ENCODE assay signal across 9 cellular contexts in genomic region chr2:199973703-199974102, GRCh38. TPM values are rescaled to one million over a fixed set of nuclear protein-coding genes. Genes with fewer than 3 reads are reported as not detected.
A peak's percentile ranks its signal among the peaks of the same experiment; 100 is the strongest.
DNase-seq lines count a peak whose midpoint lies in the region; ATAC-seq, FAIRE-seq and TF ChIP-seq lines count a peak whose summit lies in the region.
"Had no signal": no experiment of that assay in that cellular context is flagged by ENCODE, and none has a peak within 500 bp of the region (broad histone marks: within the 10 kb centered on the region; RNA-seq: fewer than 3 reads in every experiment).

No MANE protein-coding gene starts in this region.

- no peaks in the 10 kb centered on the region for H3K4me1 Mint-ChIP-seq in glutamatergic neuron (ENCODE audit: low read depth, unreplicated experiment)

- no peaks in the 10 kb centered on the region for H3K9me3 ChIP-seq in testis

- H3K9me3 Mint-ChIP-seq in glutamatergic neuron (ENCODE audit: unreplicated experiment), result no peaks in the 10 kb centered on the region

- FAIRE-seq in H54 (lab: Jason Lieb, UNC), result peak; percentile 88

- peak; percentile 50 for TF ChIP-seq CTCF in glutamatergic neuron (IDR thresholded peaks at IDR 0.05; ENCODE audit: partially characterized antibody, unreplicated experiment)
- TF ChIP-seq CTCF in testis (IDR thresholded peaks at IDR 0.05), result peak; percentile 30 to 34 (median 31)

- intact Hi-C loops in testis (cut with DNase I; ENCODE audit: low total_unique reads), result no loop called here

- H3K4me3 Mint-ChIP-seq in glutamatergic neuron (ENCODE audit: unreplicated experiment), result no peak overlapping the region
- H3K4me3 Mint-ChIP-seq: activated naive CD8-positive, alpha-beta T cell had no signal

- H3K4me1 ChIP-seq in testis, result no peaks in the 10 kb centered on the region

- no peak for ATAC-seq in GM19463 (IDR thresholded peaks at IDR 0.05; ENCODE audit: unreplicated experiment)
- ATAC-seq in GM21367 (IDR thresholded peaks at IDR 0.05; ENCODE audit: unreplicated experiment), result no peak
- ATAC-seq in GM21737 (IDR thresholded peaks at IDR 0.05; ENCODE audit: unreplicated experiment), result no peak

- no peak overlapping the region for H3K4me3 ChIP-seq in testis

- 28% methylated on average over 2 of the region's 2 CpGs for WGBS in testis, 2 donors

- no peak overlapping the region for H3K27ac Mint-ChIP-seq in glutamatergic neuron (ENCODE audit: unreplicated experiment)
- H3K27ac Mint-ChIP-seq: activated naive CD8-positive, alpha-beta T cell had no signal

- TF ChIP-seq POLR2A in H54 (IDR thresholded peaks at IDR 0.05; ENCODE audit: low read depth, low read length) (no peak), testis (IDR thresholded peaks at IDR 0.05) (no peak)

- no peaks in the 10 kb centered on the region for H3K36me3 ChIP-seq in testis (ENCODE audit: low read depth, missing control alignments)

- H3K27ac ChIP-seq in testis, result no peak overlapping the region

- no peaks in the 10 kb centered on the region for H3K27me3 Mint-ChIP-seq in glutamatergic neuron (ENCODE audit: unreplicated experiment)
- H3K27me3 Mint-ChIP-seq: activated naive CD8-positive, alpha-beta T cell had no signal

- DNase-seq in AG08396 (ENCODE audit: low spot score) (peak; percentile 33), H54 (ENCODE audit: insufficient read length, low spot score) (no peak), SK-MEL-5 (ENCODE audit: low read depth, low spot score) (peak; percentile 54), glutamatergic neuron (no peak), testis (no peak)

- in situ Hi-C loops in SK-MEL-5 (cut with HindIII; ENCODE audit: low pct_unique_long_range_greater_than_20kb, low sequenced_read_pairs), result no loop called here

- no peaks in the 10 kb centered on the region for H3K27me3 ChIP-seq in testis

- H3K36me3 Mint-ChIP-seq in glutamatergic neuron (ENCODE audit: unreplicated experiment), result no peaks in the 10 kb centered on the region

RNA-seq across cellular contexts. Expression of gene MAIP1, which starts 18.3 kb away (rescaled TPM):
- 32.4 and 37.4 TPM in 2 replicates for total RNA-seq in SK-MEL-5 (2014; rRNA removed; shearing (Covaris generic))
- 26.0 and 38.1 TPM in 2 replicates for polyA plus RNA-seq in SK-MEL-5 (2015; cell fraction: cytosol; rRNA removed)
- 3.6 and 12.3 TPM in 2 replicates for polyA plus RNA-seq in SK-MEL-5 (2015; cell fraction: nucleus; rRNA removed)
- total RNA-seq in glutamatergic neuron (ENCODE audit: unreplicated experiment) (18.1 TPM), testis (10 to 100 TPM; 16.6 to 18.7 TPM)
- 13.6 TPM for polyA plus RNA-seq in testis (ENCODE audit: insufficient read depth, low read depth, low replicate concordance)

RNA-seq across cellular contexts. Expression of gene TYW5, which starts 18.4 kb away (rescaled TPM):
- 15.2 and 15.8 TPM in 2 replicates for total RNA-seq in SK-MEL-5 (2014; rRNA removed; shearing (Covaris generic))
- polyA plus RNA-seq in SK-MEL-5 (2015; cell fraction: cytosol; rRNA removed), result 6.8 and 7.2 TPM in 2 replicates
- polyA plus RNA-seq in SK-MEL-5 (2015; cell fraction: nucleus; rRNA removed), result 29.0 and 33.5 TPM in 2 replicates
- total RNA-seq in glutamatergic neuron (ENCODE audit: unreplicated experiment) (8.5 TPM), testis (10 to 100 TPM; 17.2 to 18.0 TPM)
- 5.3 TPM for polyA plus RNA-seq in testis (ENCODE audit: insufficient read depth, low read depth, low replicate concordance)

Comparison
In these comparisons a context has a peak if more than half of its experiments do, and no peak if none do; other contexts are left out.
1. DNase-seq: peak in AG08396 (single experiment) and SK-MEL-5 (single experiment); none in H54 (single experiment), glutamatergic neuron (single experiment) and testis (single experiment).